In genomic region chr17:6524520-6524919, GRCh38 we compare ENCODE assay signal across 1 cellular context.
TF ChIP-seq lines count a peak whose summit lies in the region.

No MANE protein-coding gene starts in this region.

TF ChIP-seq in IMR-90, 13 proteins besides CTCF, POLR2A, EP300 and RAD21:
- TF ChIP-seq CEBPB (IDR thresholded peaks at IDR 0.05; ENCODE audit: low read depth, low read length) (no peak), ELK1 (IDR thresholded peaks at IDR 0.05; ENCODE audit: borderline replicate concordance, low read depth, low read length) (no peak), MAZ (IDR thresholded peaks at IDR 0.05; ENCODE audit: borderline replicate concordance, low read depth, low read length) (no peak), FOS (IDR thresholded peaks at IDR 0.05; ENCODE audit: low read depth, low read length) (no peak), CHD1 (IDR thresholded peaks at IDR 0.05; ENCODE audit: low read depth, low read length) (no peak), RFX5 (IDR thresholded peaks at IDR 0.05; ENCODE audit: low read depth, low read length) (no peak)
- TF ChIP-seq, protein P1, sequence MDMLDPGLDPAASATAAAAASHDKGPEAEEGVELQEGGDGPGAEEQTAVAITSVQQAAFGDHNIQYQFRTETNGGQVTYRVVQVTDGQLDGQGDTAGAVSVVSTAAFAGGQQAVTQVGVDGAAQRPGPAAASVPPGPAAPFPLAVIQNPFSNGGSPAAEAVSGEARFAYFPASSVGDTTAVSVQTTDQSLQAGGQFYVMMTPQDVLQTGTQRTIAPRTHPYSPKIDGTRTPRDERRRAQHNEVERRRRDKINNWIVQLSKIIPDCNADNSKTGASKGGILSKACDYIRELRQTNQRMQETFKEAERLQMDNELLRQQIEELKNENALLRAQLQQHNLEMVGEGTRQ (IDR thresholded peaks at IDR 0.05; ENCODE audit: low read depth, low read length) = no peak
